In genomic region chr10:105834261-105835059, GRCh38 we compare ENCODE assay signal across 21 cellular contexts.
"Had no signal": no experiment of that assay in that cellular context is flagged by ENCODE, and none has a peak within 500 bp of the region (broad histone marks: within the 10 kb centered on the region; RNA-seq: fewer than 3 reads in every experiment).

No MANE protein-coding gene starts in this region.

- DNase-seq: activated CD4-positive, alpha-beta T cell treated with anti-CD3 and anti-CD28 coated beads, Interleukin-2, amount 10 ng/mL, durations not matched to agents 7 days and 5 days; activated CD8-positive, alpha-beta memory T cell treated with anti-CD3 and anti-CD28 coated beads, Interleukin-2, amount 10 ng/mL, durations not matched to agents 7 days and 5 days; activated CD8-positive, alpha-beta T cell treated with anti-CD3 and anti-CD28 coated beads for 36 hours; activated gamma-delta T cell; activated naive CD4-positive, alpha-beta T cell treated with anti-CD3 and anti-CD28 coated beads, Interleukin-2, amount 50 U/mL, for 16 hours; activated naive CD8-positive, alpha-beta T cell treated with anti-CD3 and anti-CD28 coated beads, Interleukin-2, amount 50 U/mL, for 24 hours; brain microvascular endothelial cell; central memory CD4-positive, alpha-beta T cell; endodermal cell; foreskin keratinocyte; left ventricle myocardium inferior; mammary epithelial cell; sigmoid colon; stimulated activated CD4-positive, alpha-beta T cell treated with anti-CD3 and anti-CD28 coated beads, Interleukin-2, amount 100 ng/mL, for 48 hours; stimulated activated CD8-positive, alpha-beta memory T cell treated with anti-CD3 and anti-CD28 coated beads, Interleukin-4, amount 100 ng/mL, for 48 hours; stimulated activated naive B cell treated with anti-CD40 and anti-IgM and Interleukin-4, amounts not matched to agents 10 μg/mL and 1 μg/mL and 100 μg/mL, for 72 hours; T-helper 17 cell; testis; uterus had no signal

- H3K27ac ChIP-seq: brain microvascular endothelial cell, foreskin keratinocyte, left ventricle myocardium inferior, neutrophil, parathyroid adenoma, sigmoid colon, testis, uterus had no signal

- H3K27me3 ChIP-seq: brain microvascular endothelial cell, foreskin keratinocyte, neutrophil, sigmoid colon, testis, uterus had no signal

- H3K4me3 ChIP-seq: left ventricle myocardium inferior, sigmoid colon, testis, uterus had no signal

- H3K9me3 ChIP-seq: left ventricle myocardium inferior, neutrophil, sigmoid colon, testis, uterus had no signal

- H3K36me3 ChIP-seq: brain microvascular endothelial cell, left ventricle myocardium inferior, neutrophil, sigmoid colon, uterus had no signal

- H3K4me1 ChIP-seq: foreskin keratinocyte, left ventricle myocardium inferior, parathyroid adenoma, testis, uterus had no signal
